1 cellular context compared by ENCODE assay signal in the genomic region with DNA sequence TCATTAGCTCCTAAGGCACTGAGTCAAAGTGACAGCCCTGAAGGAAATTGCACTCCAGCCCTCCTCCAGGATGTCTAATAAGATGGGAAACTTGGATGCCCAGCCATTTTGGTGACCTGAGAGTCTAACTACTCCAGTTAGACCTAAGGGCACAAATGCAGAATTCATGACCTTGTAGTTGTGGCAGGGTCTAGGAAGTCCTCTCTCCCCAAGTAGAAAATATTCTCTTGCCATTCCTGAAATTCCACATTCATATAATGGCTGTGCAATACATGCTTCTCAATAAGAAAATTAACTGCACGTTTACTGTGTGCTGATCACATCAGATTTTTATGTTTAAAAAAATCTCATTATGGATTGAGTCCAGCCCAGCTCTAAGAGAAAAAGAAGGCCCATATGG.
TF ChIP-seq lines count a peak whose summit lies in the region.

No MANE protein-coding gene starts in this region.

TF ChIP-seq in IMR-90, 13 proteins besides CTCF, POLR2A, EP300 and RAD21:
- TF ChIP-seq, protein P1, sequence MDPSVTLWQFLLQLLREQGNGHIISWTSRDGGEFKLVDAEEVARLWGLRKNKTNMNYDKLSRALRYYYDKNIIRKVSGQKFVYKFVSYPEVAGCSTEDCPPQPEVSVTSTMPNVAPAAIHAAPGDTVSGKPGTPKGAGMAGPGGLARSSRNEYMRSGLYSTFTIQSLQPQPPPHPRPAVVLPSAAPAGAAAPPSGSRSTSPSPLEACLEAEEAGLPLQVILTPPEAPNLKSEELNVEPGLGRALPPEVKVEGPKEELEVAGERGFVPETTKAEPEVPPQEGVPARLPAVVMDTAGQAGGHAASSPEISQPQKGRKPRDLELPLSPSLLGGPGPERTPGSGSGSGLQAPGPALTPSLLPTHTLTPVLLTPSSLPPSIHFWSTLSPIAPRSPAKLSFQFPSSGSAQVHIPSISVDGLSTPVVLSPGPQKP (IDR thresholded peaks at IDR 0.05; ENCODE audit: borderline replicate concordance, low read depth, low read length): no peak
- TF ChIP-seq, protein P2, sequence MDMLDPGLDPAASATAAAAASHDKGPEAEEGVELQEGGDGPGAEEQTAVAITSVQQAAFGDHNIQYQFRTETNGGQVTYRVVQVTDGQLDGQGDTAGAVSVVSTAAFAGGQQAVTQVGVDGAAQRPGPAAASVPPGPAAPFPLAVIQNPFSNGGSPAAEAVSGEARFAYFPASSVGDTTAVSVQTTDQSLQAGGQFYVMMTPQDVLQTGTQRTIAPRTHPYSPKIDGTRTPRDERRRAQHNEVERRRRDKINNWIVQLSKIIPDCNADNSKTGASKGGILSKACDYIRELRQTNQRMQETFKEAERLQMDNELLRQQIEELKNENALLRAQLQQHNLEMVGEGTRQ (IDR thresholded peaks at IDR 0.05; ENCODE audit: low read depth, low read length): no peak
